ENCODE assay signal across 11 cellular contexts in genomic region chr1:54218883-54219687, GRCh38. TPM values are rescaled to one million over a fixed set of nuclear protein-coding genes. Genes with fewer than 3 reads are reported as not detected.
DNase-seq lines count a peak whose midpoint lies in the region; ATAC-seq and TF ChIP-seq lines count a peak whose summit lies in the region.
"Had no signal": no experiment of that assay in that cellular context is flagged by ENCODE, and none has a peak within 500 bp of the region (broad histone marks: within the 10 kb centered on the region; RNA-seq: fewer than 3 reads in every experiment).

No MANE protein-coding gene starts in this region.

- CTCF ChIA-PET in CD4-positive, alpha-beta T cell (lab: Charles Lee) = no interaction called here

- no peaks in the 10 kb centered on the region for H3K9me3 Mint-ChIP-seq in CD4-positive, alpha-beta T cell

- no peak for TF ChIP-seq POLR2A in prostate gland (IDR thresholded peaks at IDR 0.05)

- no peak overlapping the region for H3K27ac ChIP-seq in CD4-positive, alpha-beta T cell (ENCODE audit: low read depth, low read length)
- peak overlapping the region; percentile 3 for H3K27ac ChIP-seq in RWPE2 (ENCODE audit: poor library complexity, severe bottlenecking)
- peak overlapping the region; percentile 62 to 73 for H3K27ac ChIP-seq in prostate gland
- H3K27ac ChIP-seq: foreskin keratinocyte had no signal

- no peaks in the 10 kb centered on the region for H3K27me3 Mint-ChIP-seq in CD4-positive, alpha-beta T cell

- H3K4me1 ChIP-seq in RWPE2 (ENCODE audit: insufficient read depth, poor library complexity, severe bottlenecking) = no peaks in the 10 kb centered on the region
- H3K4me1 ChIP-seq in prostate gland (replicated peaks) = peaks cover 4% of the 10 kb centered on the region
- H3K4me1 ChIP-seq: foreskin keratinocyte had no signal

- no peaks in the 10 kb centered on the region for H3K27me3 ChIP-seq in CD4-positive, alpha-beta T cell (ENCODE audit: control insufficient read depth, insufficient read depth, low read length)
- H3K27me3 ChIP-seq in RWPE2 (ENCODE audit: insufficient read depth, poor library complexity, severe bottlenecking) (no peaks in the 10 kb centered on the region), prostate gland (replicated peaks; ENCODE audit: insufficient read depth) (no peaks in the 10 kb centered on the region)
- H3K27me3 ChIP-seq: foreskin keratinocyte had no signal

- DNase-seq in CD4-positive, alpha-beta T cell = no peak
- DNase-seq in RWPE2 (ENCODE audit: low spot score) (no peak), fibroblast of pulmonary artery (ENCODE audit: low read depth) (peak; percentile 11), prostate gland (ENCODE audit: low spot score) (no peak), MV-4-11 (lab: John Stamatoyannopoulos, UW) (no peak), middle frontal gyrus (ENCODE audit: extremely low spot score, low spot score) (no peak), SW480 (ENCODE audit: low spot score) (no peak)
- DNase-seq: foreskin keratinocyte, GDM1, NCI-H1694 treated with DMSO at 0.1 percent for 48 hours had no signal

- intact Hi-C loops in CD4-positive, alpha-beta T cell (cut with DNase I, micrococcal nuclease) = no loop called here
- intact Hi-C loops in prostate gland (cut with DNase I) = no loop called here

- peaks cover 73% of the 10 kb centered on the region for H3K36me3 Mint-ChIP-seq in CD4-positive, alpha-beta T cell (ENCODE audit: low read depth)

- TF ChIP-seq CTCF in CD4-positive, alpha-beta T cell (IDR thresholded peaks at IDR 0.05) = no peak
- TF ChIP-seq CTCF in RWPE2 (IDR thresholded peaks at IDR 0.05; ENCODE audit: poor library complexity, severe bottlenecking) (no peak), fibroblast of pulmonary artery (IDR thresholded peaks at IDR 0.05; ENCODE audit: low read length, missing control alignments) (no peak), prostate gland (IDR thresholded peaks at IDR 0.05) (peak in 1 of 4 experiments; percentile 9)

- no peaks in the 10 kb centered on the region for H3K4me1 Mint-ChIP-seq in CD4-positive, alpha-beta T cell (ENCODE audit: low read depth)

- POLR2A ChIA-PET in CD4-positive, alpha-beta T cell (lab: Charles Lee) = interaction anchor here (0.8 kb wide), 1 partner anchor 19 kb away, joined by 4 read pairs; the partner anchor contains the start of genes CYB5RL and MRPL37

- no peak overlapping the region for H3K4me3 Mint-ChIP-seq in CD4-positive, alpha-beta T cell

- no peak for ATAC-seq in CD4-positive, alpha-beta T cell (ENCODE audit: poor library complexity)
- ATAC-seq in RWPE2 (ENCODE audit: low read depth) (no peak), HG03354 (IDR thresholded peaks at IDR 0.05; ENCODE audit: poor library complexity, severe bottlenecking, unreplicated experiment) (no peak)
- ATAC-seq: foreskin keratinocyte had no signal

- 67% methylated on average over 11 of the region's 11 CpGs for WGBS in prostate gland

- H3K27ac Mint-ChIP-seq in CD4-positive, alpha-beta T cell = peak overlapping the region; percentile 31

- H3K36me3 ChIP-seq in RWPE2 (ENCODE audit: low read depth) = peaks cover 47% of the 10 kb centered on the region
- H3K36me3 ChIP-seq in prostate gland = peaks cover 6 to 27% of the 10 kb centered on the region in 2 donors

- no peaks in the 10 kb centered on the region for H3K9me3 ChIP-seq in CD4-positive, alpha-beta T cell (ENCODE audit: control insufficient read depth, low read length)
- no peaks in the 10 kb centered on the region for H3K9me3 ChIP-seq in RWPE2 (ENCODE audit: severe bottlenecking)
- H3K9me3 ChIP-seq in prostate gland = no peaks in the 10 kb centered on the region

- H3K4me3 ChIP-seq in RWPE2 (ENCODE audit: severe bottlenecking) (no peak overlapping the region), fibroblast of pulmonary artery (replicated peaks; ENCODE audit: low read depth, low read length) (no peak overlapping the region), prostate gland (no peak overlapping the region)

RNA-seq across cellular contexts. Expression of gene MRPL37, which starts 19.1 kb away (rescaled TPM):
- 10 to 100 TPM; 24.0 to 24.4 TPM for total RNA-seq in CD4-positive, alpha-beta T cell
- 10 to 100 TPM; 73.7 to 91.5 TPM for total RNA-seq in prostate gland

RNA-seq across cellular contexts. Expression of gene CYB5RL, which starts 19.3 kb away (rescaled TPM):
- 1 to 10 TPM; 2.0 to 2.1 TPM for total RNA-seq in CD4-positive, alpha-beta T cell
- 10 to 100 TPM in 1 of 2 donors, 1 to 10 TPM in 1; 6.3 to 10.9 TPM for total RNA-seq in prostate gland
